5 cellular contexts compared by ENCODE assay signal in genomic region chr2:122595065-122595464, GRCh38.
"Had no signal": no experiment of that assay in that cellular context is flagged by ENCODE, and none has a peak within 500 bp of the region (broad histone marks: within the 10 kb centered on the region; RNA-seq: fewer than 3 reads in every experiment).

No MANE protein-coding gene starts in this region.

- H2AFZ ChIP-seq: GM23338 had no signal

- DNase-seq: H7, IMR-90 had no signal

- H3K4me3 ChIP-seq: GM23338, HAP-1, K562 had no signal

- H3K4me1 Mint-ChIP-seq: GM23338 had no signal

- H3K4me2 ChIP-seq: GM23338 had no signal

- H3K27ac Mint-ChIP-seq: GM23338 had no signal

- H3K36me3 ChIP-seq: HAP-1 had no signal

- H3K9me3 Mint-ChIP-seq: GM23338 had no signal

- H3K4me3 Mint-ChIP-seq: GM23338 had no signal

- H3K9me3 ChIP-seq: HAP-1 had no signal

- ATAC-seq: GM23338, K562 had no signal
